23 cellular contexts compared by ENCODE assay signal in genomic region chr9:124605258-124605657, GRCh38.
"Had no signal": no experiment of that assay in that cellular context is flagged by ENCODE, and none has a peak within 500 bp of the region (broad histone marks: within the 10 kb centered on the region; RNA-seq: fewer than 3 reads in every experiment).

No MANE protein-coding gene starts in this region.

- H3K4me3 ChIP-seq: colonic mucosa, esophagus squamous epithelium, gastroesophageal sphincter had no signal

- ATAC-seq: activated CD8-positive, alpha-beta T cell treated with anti-CD3 and anti-CD28 coated beads for 36 hours; activated T-cell treated with anti-CD3 and anti-CD28 coated beads, Interleukin-2, amount 50 U/mL, for 4 hours; activated T-helper 17 cell treated with anti-CD3 and anti-CD28 coated beads, Interleukin-2, amount 50 U/mL, for 72 hours; gastroesophageal sphincter had no signal

- H3K4me1 ChIP-seq: colonic mucosa, gastroesophageal sphincter had no signal

- H3K27me3 ChIP-seq: colonic mucosa, esophagus squamous epithelium, gastroesophageal sphincter had no signal

- DNase-seq: activated CD4-positive, alpha-beta T cell treated with anti-CD3 and anti-CD28 coated beads for 1 hour; activated CD4-positive, alpha-beta T cell treated with anti-CD3 and anti-CD28 coated beads for 4 hours; activated CD4-positive, alpha-beta T cell treated with anti-CD3 and anti-CD28 coated beads, Interleukin-2, amount 50 U/mL, for 1 hour; activated CD4-positive, alpha-beta T cell treated with anti-CD3 and anti-CD28 coated beads, Interleukin-2, amount 50 U/mL, for 48 hours; activated CD8-positive, alpha-beta memory T cell treated with anti-CD3 and anti-CD28 coated beads for 24 hours; activated CD8-positive, alpha-beta T cell treated with anti-CD3 and anti-CD28 coated beads for 36 hours; activated effector memory CD4-positive, alpha-beta T cell treated with Interleukin-2 at 50 U/mL for 16 hours; activated gamma-delta T cell treated with Interleukin-2 at 50 U/mL for 16 hours; activated naive CD4-positive, alpha-beta T cell treated with anti-CD3 and anti-CD28 coated beads, Interleukin-2, amount 50 U/mL, for 16 hours; activated naive CD4-positive, alpha-beta T cell treated with Interleukin-2 at 50 U/mL for 16 hours; activated T-cell treated with anti-CD3 and anti-CD28 coated beads, Interleukin-2, amount 50 U/mL, for 4 hours; amniotic stem cell; anterior cingulate cortex; caudate nucleus; cerebellar nuclear complex; colonic mucosa; effector CD8-positive, alpha-beta T cell; esophagus squamous epithelium; foreskin melanocyte; T-helper 2 cell had no signal

- H3K36me3 ChIP-seq: colonic mucosa, esophagus squamous epithelium, gastroesophageal sphincter had no signal

- H3K27ac ChIP-seq: colonic mucosa, epithelial cell of prostate, esophagus squamous epithelium, gastroesophageal sphincter had no signal

- H3K9me3 ChIP-seq: colonic mucosa, esophagus squamous epithelium, gastroesophageal sphincter had no signal
